Comparison of ENCODE assay signal across 8 cellular contexts in the genomic region with DNA sequence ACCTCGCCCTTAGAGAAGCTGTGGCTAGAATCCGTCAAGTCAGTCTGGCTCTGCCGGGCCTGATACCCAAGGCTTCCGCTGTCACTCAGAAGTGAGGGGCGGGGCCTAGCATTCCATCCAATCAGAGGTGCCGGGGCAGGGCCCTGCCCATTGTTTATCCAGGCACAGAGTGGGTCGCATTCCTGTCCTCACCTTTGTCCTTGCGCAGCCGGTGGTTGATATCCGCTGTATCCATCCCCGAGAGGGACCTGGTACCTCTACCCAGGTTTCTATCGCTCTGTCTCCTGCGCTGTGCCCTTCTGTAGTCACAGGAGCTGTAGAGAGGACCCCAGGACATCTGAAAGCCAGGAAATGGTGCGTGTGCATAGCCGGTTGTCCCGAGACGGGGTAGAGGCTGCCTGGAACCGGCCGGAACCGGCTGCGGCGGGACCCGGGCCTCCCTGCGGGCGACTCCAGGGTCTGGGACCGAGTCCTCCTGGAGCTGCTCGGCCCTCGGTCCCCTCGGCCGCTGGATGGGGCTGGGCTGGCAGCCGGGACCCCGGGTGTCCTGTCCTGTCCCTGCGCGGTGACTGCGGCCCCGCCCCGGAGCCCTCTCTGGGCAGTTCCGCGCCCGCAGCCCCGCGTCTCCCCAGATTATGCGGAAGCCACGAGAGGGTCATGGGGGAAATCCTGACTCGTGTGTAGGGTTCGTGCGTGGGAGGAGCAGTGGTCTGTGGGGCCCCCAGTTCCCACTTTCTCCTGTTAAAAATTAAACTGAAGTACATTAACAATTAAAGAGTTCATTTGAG. TPM values are rescaled to one million over a fixed set of nuclear protein-coding genes. Genes with fewer than 3 reads are reported as not detected.
DNase-seq lines count a peak whose midpoint lies in the region; ATAC-seq and TF ChIP-seq lines count a peak whose summit lies in the region.

A gene (plus strand): TSS at position 183 of the 788 bp plus-strand sequence. CDS start 169 bp downstream, at position 352.

- H3K9me3 Mint-ChIP-seq in activated T-cell treated with anti-CD3 and anti-CD28 coated beads, Interleukin-2, amount 50 U/mL, for 4 hours: no peaks in the 10 kb centered on the region

- H3K27me3 ChIP-seq in BE2C (no peaks in the 10 kb centered on the region), mucosa of stomach (ENCODE audit: control insufficient read depth, insufficient read depth, low read length) (no peaks in the 10 kb centered on the region)

- no peaks in the 10 kb centered on the region for H3K36me3 ChIP-seq in BE2C
- no peaks in the 10 kb centered on the region for H3K36me3 ChIP-seq in mucosa of stomach (ENCODE audit: control insufficient read depth, insufficient read depth, low read length)

- H3K4me3 ChIP-seq in BE2C (ENCODE audit: low read depth, low read length) (peak within 1 kb of the TSS; percentile 92), mucosa of stomach (ENCODE audit: low read length) (peak within 1 kb of the TSS; percentile 64)

- no peaks in the 10 kb centered on the region for H3K27me3 Mint-ChIP-seq in activated T-cell treated with anti-CD3 and anti-CD28 coated beads, Interleukin-2, amount 50 U/mL, for 4 hours (ENCODE audit: low read depth)

- peaks cover 4% of the 10 kb centered on the region for H3K36me3 Mint-ChIP-seq in activated T-cell treated with anti-CD3 and anti-CD28 coated beads, Interleukin-2, amount 50 U/mL, for 4 hours (ENCODE audit: insufficient read depth)

- TF ChIP-seq CTCF in BE2C (IDR thresholded peaks at IDR 0.05; ENCODE audit: low read depth, low read length): no peak; the same call in 1 of the 2 replicates

- ATAC-seq in GM19328 (IDR thresholded peaks at IDR 0.05; ENCODE audit: unreplicated experiment) (peak; percentile 90), HG03558 (IDR thresholded peaks at IDR 0.05; ENCODE audit: extremely low read depth, unreplicated experiment) (peak; percentile 68), esophagus mucosa (peak; percentile 97)
- ATAC-seq in activated T-cell treated with anti-CD3 and anti-CD28 coated beads, Interleukin-2, amount 50 U/mL, for 4 hours: peak; percentile 97

- DNase-seq in BE2C: peak; percentile 90
- peak; percentile 90 for DNase-seq in OCI-M2 (lab: John Stamatoyannopoulos, UW; ENCODE audit: unreplicated experiment)
- peak; percentile 78 for DNase-seq in activated T-cell treated with anti-CD3 and anti-CD28 coated beads, Interleukin-2, amount 50 U/mL, for 4 hours
- DNase-seq in stimulated activated CD8-positive, alpha-beta memory T cell treated with anti-CD3 and anti-CD28 coated beads, Interleukin-4, amount 100 ng/mL, for 4 hours (ENCODE audit: low read depth in 2 of 2, low spot score in 1 of 2): peak; percentile 71 to 73

- peak within 1 kb of the TSS; percentile 81 for H3K9ac ChIP-seq in mucosa of stomach (ENCODE audit: low read length)

- H3K4me1 ChIP-seq in BE2C (no peaks in the 10 kb centered on the region), mucosa of stomach (ENCODE audit: control insufficient read depth, insufficient read depth, low read length) (peaks cover 11% of the 10 kb centered on the region)

- H3K4me1 Mint-ChIP-seq in activated T-cell treated with anti-CD3 and anti-CD28 coated beads, Interleukin-2, amount 50 U/mL, for 4 hours (ENCODE audit: low read depth): peaks cover 22% of the 10 kb centered on the region

- H3K9me3 ChIP-seq in BE2C: no peaks in the 10 kb centered on the region
- H3K9me3 ChIP-seq in mucosa of stomach (ENCODE audit: control insufficient read depth, low read length): no peaks in the 10 kb centered on the region

- H3K4me3 Mint-ChIP-seq in activated T-cell treated with anti-CD3 and anti-CD28 coated beads, Interleukin-2, amount 50 U/mL, for 4 hours: peak within 1 kb of the TSS; percentile 88

RNA-seq across cellular contexts. Expression of the gene that starts here (rescaled TPM):
- 0.20 TPM for polyA plus RNA-seq in BE2C (2012; ENCODE audit: insufficient read depth, insufficient read length, low read depth)
- under 1 TPM; 0.24 to 0.56 (median 0.27) TPM for total RNA-seq in activated T-cell treated with anti-CD3 and anti-CD28 coated beads, Interleukin-2, amount 50 U/mL, for 4 hours
- 0.96 TPM for total RNA-seq in esophagus mucosa

Comparison
In these comparisons a context has a peak if more than half of its experiments do, and no peak if none do; other contexts are left out.
1. Peak in every context shown above with its lines: DNase-seq, ATAC-seq and H3K4me3 ChIP-seq.
2. Peak in DNase-seq and ATAC-seq in activated T-cell treated with anti-CD3 and anti-CD28 coated beads, Interleukin-2, amount 50 U/mL, for 4 hours; RNA of the gene not detected or under 1 TPM.
3. Peak in ATAC-seq in esophagus mucosa; RNA of the gene not detected or under 1 TPM.